ENCODE assay signal across 17 cellular contexts in genomic region chr4:153780221-153780620, GRCh38. TPM values are rescaled to one million over a fixed set of nuclear protein-coding genes. Genes with fewer than 3 reads are reported as not detected.
"Had no signal": no experiment of that assay in that cellular context is flagged by ENCODE, and none has a peak within 500 bp of the region (broad histone marks: within the 10 kb centered on the region; RNA-seq: fewer than 3 reads in every experiment).

No MANE protein-coding gene starts in this region.

- H3K9me3 Mint-ChIP-seq: activated naive CD4-positive, alpha-beta T cell treated with anti-CD3 and anti-CD28 coated beads, Interleukin-2, amount 10 ng/mL, durations not matched to agents 7 days and 5 days; natural killer cell; type B pancreatic cell had no signal

- H3K36me3 ChIP-seq: gastrocnemius medialis, stomach had no signal

- DNase-seq: activated CD8-positive, alpha-beta memory T cell treated with anti-CD3 and anti-CD28 coated beads for 24 hours; activated CD8-positive, alpha-beta memory T cell treated with anti-CD3 and anti-CD28 coated beads, Interleukin-2, amount 50 U/mL, for 48 hours; activated effector memory CD4-positive, alpha-beta T cell treated with Interleukin-2 at 50 U/mL for 16 hours; activated naive CD4-positive, alpha-beta T cell treated with anti-CD3 and anti-CD28 coated beads, Interleukin-2, amount 10 ng/mL, durations not matched to agents 7 days and 5 days; activated T-cell treated with anti-CD3 and anti-CD28 coated beads, Interleukin-2, amount 50 U/mL, for 48 hours; effector CD4-positive, alpha-beta T cell; gastrocnemius medialis; head of caudate nucleus; kidney; natural killer cell; stomach; T-helper 9 cell had no signal

- FAIRE-seq: kidney had no signal

- H3K4me3 Mint-ChIP-seq: activated naive CD4-positive, alpha-beta T cell treated with anti-CD3 and anti-CD28 coated beads, Interleukin-2, amount 10 ng/mL, durations not matched to agents 7 days and 5 days; natural killer cell; type B pancreatic cell had no signal

- H3K36me3 Mint-ChIP-seq: activated naive CD4-positive, alpha-beta T cell treated with anti-CD3 and anti-CD28 coated beads, Interleukin-2, amount 10 ng/mL, durations not matched to agents 7 days and 5 days; natural killer cell; type B pancreatic cell had no signal

- H3K4me3 ChIP-seq: gastrocnemius medialis, lung, stomach had no signal

- ATAC-seq: activated CD4-positive, CD25-positive, alpha-beta regulatory T cell treated with anti-CD3 and anti-CD28 coated beads, Interleukin-2, amount 50 U/mL, for 24 hours; gastrocnemius medialis; left lobe of liver; natural killer cell had no signal

- H3K27ac Mint-ChIP-seq: activated naive CD4-positive, alpha-beta T cell treated with anti-CD3 and anti-CD28 coated beads, Interleukin-2, amount 10 ng/mL, durations not matched to agents 7 days and 5 days; natural killer cell; progenitor cell of endocrine pancreas; type B pancreatic cell had no signal

- H3K4me1 Mint-ChIP-seq: activated naive CD4-positive, alpha-beta T cell treated with anti-CD3 and anti-CD28 coated beads, Interleukin-2, amount 10 ng/mL, durations not matched to agents 7 days and 5 days; natural killer cell had no signal

RNA-seq across cellular contexts. Expression of gene SFRP2, which starts 8.7 kb away (rescaled TPM):
- total RNA-seq: natural killer cell had no signal

RNA-seq across cellular contexts. Expression of gene RNF175, which starts 20.4 kb away (rescaled TPM):
- total RNA-seq: left lobe of liver had no signal
